ENCODE assay signal across 9 cellular contexts in the genomic region with DNA sequence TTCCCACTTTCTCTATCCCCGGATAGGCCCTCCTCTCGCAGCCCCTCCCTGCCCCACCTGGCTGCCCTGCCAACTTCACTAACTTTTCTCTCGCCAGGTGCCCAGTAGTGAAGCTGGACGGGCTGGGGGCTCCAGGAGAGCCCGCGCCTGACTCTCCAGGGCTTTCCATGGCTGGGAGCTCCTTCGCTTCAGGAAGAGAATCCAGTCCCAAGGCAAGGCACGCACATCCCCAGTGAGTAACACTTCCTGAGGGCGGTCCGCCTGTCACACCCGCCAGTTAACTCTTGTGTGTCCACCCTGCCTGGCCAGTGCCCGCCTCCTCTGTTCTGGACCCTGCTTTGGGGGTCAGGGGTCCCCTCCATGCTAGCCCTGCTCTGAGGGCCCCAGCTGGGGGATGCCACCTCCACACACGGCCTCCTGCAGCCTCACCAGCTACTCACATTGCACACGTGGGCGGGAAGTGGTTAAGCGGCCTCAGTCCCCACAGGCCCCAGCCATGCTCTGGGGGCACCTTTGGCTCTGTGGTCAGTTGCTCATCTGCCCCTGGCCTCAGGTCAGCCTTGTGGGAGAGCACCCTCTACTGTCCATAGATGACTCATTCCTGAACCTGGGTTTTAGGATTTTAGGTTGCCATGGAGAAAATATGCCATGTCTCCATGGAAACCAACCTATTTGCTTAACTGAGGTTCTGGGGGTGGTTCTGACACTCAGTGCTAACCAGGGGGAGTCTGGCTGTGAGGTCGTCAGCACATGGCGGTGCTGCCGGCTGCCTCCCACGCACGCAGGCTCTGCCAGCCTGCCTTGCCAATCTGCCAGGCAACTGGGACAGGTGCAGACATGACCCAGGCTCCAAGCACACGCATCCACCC. TPM values are rescaled to one million over a fixed set of nuclear protein-coding genes. Genes with fewer than 3 reads are reported as not detected.
DNase-seq lines count a peak whose midpoint lies in the region; FAIRE-seq and TF ChIP-seq lines count a peak whose summit lies in the region.
"Had no signal": no experiment of that assay in that cellular context is flagged by ENCODE, and none has a peak within 500 bp of the region (broad histone marks: within the 10 kb centered on the region; RNA-seq: fewer than 3 reads in every experiment).

A gene with protein sequence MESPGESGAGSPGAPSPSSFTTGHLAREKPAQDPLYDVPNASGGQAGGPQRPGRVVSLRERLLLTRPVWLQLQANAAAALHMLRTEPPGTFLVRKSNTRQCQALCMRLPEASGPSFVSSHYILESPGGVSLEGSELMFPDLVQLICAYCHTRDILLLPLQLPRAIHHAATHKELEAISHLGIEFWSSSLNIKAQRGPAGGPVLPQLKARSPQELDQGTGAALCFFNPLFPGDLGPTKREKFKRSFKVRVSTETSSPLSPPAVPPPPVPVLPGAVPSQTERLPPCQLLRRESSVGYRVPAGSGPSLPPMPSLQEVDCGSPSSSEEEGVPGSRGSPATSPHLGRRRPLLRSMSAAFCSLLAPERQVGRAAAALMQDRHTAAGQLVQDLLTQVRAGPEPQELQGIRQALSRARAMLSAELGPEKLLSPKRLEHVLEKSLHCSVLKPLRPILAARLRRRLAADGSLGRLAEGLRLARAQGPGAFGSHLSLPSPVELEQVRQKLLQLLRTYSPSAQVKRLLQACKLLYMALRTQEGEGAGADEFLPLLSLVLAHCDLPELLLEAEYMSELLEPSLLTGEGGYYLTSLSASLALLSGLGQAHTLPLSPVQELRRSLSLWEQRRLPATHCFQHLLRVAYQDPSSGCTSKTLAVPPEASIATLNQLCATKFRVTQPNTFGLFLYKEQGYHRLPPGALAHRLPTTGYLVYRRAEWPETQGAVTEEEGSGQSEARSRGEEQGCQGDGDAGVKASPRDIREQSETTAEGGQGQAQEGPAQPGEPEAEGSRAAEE (minus strand): TSS at position 201 of the 869 bp plus-strand sequence. CDS start 32 bp downstream, at position 169.

- H3K4me3 ChIP-seq in HAP-1: no peak within 1 kb of the TSS
- peak within 1 kb of the TSS; percentile 12 to 54 (median 48) for H3K4me3 ChIP-seq in endothelial cell of umbilical vein (replicated peaks in 1 of 3; ENCODE audit: insufficient read depth in 1 of 3, low read depth in 1 of 3, low read length in 3 of 3)
- peak within 1 kb of the TSS; percentile 68 to 85 for H3K4me3 ChIP-seq in mesenchymal stem cell (ENCODE audit: insufficient read depth in 1 of 2, low read depth in 1 of 2, low read length in 2 of 2)

- peak within 1 kb of the TSS; percentile 92 for H2BK15ac ChIP-seq in mesenchymal stem cell (ENCODE audit: low read depth, poor library complexity, severe bottlenecking)

- H4K8ac ChIP-seq in mesenchymal stem cell (ENCODE audit: low read length): peak within 1 kb of the TSS; percentile 92

- TF ChIP-seq POLR2A in endothelial cell of umbilical vein (IDR thresholded peaks at IDR 0.05; ENCODE audit: low read depth, low read length): peak; percentile 87

- no peaks in the 10 kb centered on the region for H4K20me1 ChIP-seq in endothelial cell of umbilical vein (replicated peaks; ENCODE audit: control insufficient read depth, extremely low read depth, insufficient read depth, low read length)

- POLR2A ChIA-PET in activated CD4-positive, alpha-beta T cell treated with anti-CD3 and anti-CD28 coated beads, Interleukin-2, amount 10 ng/mL, durations not matched to agents 7 days and 5 days (lab: Charles Lee): no interaction called here
- POLR2A ChIA-PET in endothelial cell of umbilical vein (lab: Charles Lee): interaction anchor here (1.4 to 1.6 kb wide), 3 partner anchors 8 to 47 kb away, joined by 3 to 6 read pairs (median 4); partner anchors contain the start of genes BRMS1 and YIF1A

- H3K4ac ChIP-seq in mesenchymal stem cell (ENCODE audit: low read depth in 1 of 2, low read length in 2 of 2): peak within 1 kb of the TSS; percentile 90 to 94

- intact Hi-C loops in endothelial cell of umbilical vein (cut with micrococcal nuclease): loop anchor here (1.0 to 2.0 kb wide), 3 partner anchors 8 to 24 kb away; partner anchors contain the start of gene BRMS1

- H3K14ac ChIP-seq in mesenchymal stem cell (ENCODE audit: low read length in 2 of 2): peak within 1 kb of the TSS in 1 of 2 experiments; percentile 95

- peak within 1 kb of the TSS; percentile 90 for H2BK5ac ChIP-seq in mesenchymal stem cell (ENCODE audit: low read depth, low read length, poor library complexity, severe bottlenecking)

- peaks cover 20% of the 10 kb centered on the region for H3K4me1 Mint-ChIP-seq in activated CD4-positive, alpha-beta T cell treated with anti-CD3 and anti-CD28 coated beads, Interleukin-2, amount 10 ng/mL, durations not matched to agents 7 days and 5 days

- H2AFZ ChIP-seq in endothelial cell of umbilical vein (ENCODE audit: low read depth, low read length) (peak within 1 kb of the TSS; percentile 0), mesenchymal stem cell (ENCODE audit: low read depth, low read length) (peak within 1 kb of the TSS; percentile 7)

- H3K4me1 ChIP-seq in HAP-1: no peaks in the 10 kb centered on the region
- H3K4me1 ChIP-seq in endothelial cell of umbilical vein (ENCODE audit: control insufficient read depth, extremely low read depth, insufficient read depth, low read length): peaks cover 18% of the 10 kb centered on the region
- peaks cover 66% of the 10 kb centered on the region for H3K4me1 ChIP-seq in mesenchymal stem cell (ENCODE audit: control insufficient read depth, insufficient read depth, low read depth, low read length)

- H3K4me3 Mint-ChIP-seq in activated CD4-positive, alpha-beta T cell treated with anti-CD3 and anti-CD28 coated beads, Interleukin-2, amount 10 ng/mL, durations not matched to agents 7 days and 5 days: peak within 1 kb of the TSS; percentile 27

- peak within 1 kb of the TSS; percentile 71 for H3K27ac Mint-ChIP-seq in activated CD4-positive, alpha-beta T cell treated with anti-CD3 and anti-CD28 coated beads, Interleukin-2, amount 10 ng/mL, durations not matched to agents 7 days and 5 days

- H2AK5ac ChIP-seq in mesenchymal stem cell (ENCODE audit: low read length, severe bottlenecking): peak within 1 kb of the TSS; percentile 46

- H4K91ac ChIP-seq in mesenchymal stem cell (ENCODE audit: low read length): peak within 1 kb of the TSS; percentile 99

- BruUV-seq in endothelial cell of umbilical vein (replicated peaks; lab: Mats Ljungman, UMichigan): no TSS peak

- H3K23ac ChIP-seq in mesenchymal stem cell (ENCODE audit: low read length in 2 of 2): peak within 1 kb of the TSS in 1 of 2 experiments; percentile 53

- peak within 1 kb of the TSS; percentile 53 for H3K4me2 ChIP-seq in endothelial cell of umbilical vein (ENCODE audit: insufficient read depth, low read length)
- peak within 1 kb of the TSS; percentile 68 for H3K4me2 ChIP-seq in mesenchymal stem cell (ENCODE audit: low read length, poor library complexity, severe bottlenecking)

- no peaks in the 10 kb centered on the region for H3K9me1 ChIP-seq in endothelial cell of umbilical vein (replicated peaks; ENCODE audit: control insufficient read depth, extremely low read depth, insufficient read depth, low read length)

- peak within 1 kb of the TSS; percentile 91 for H3K27ac ChIP-seq in endothelial cell of umbilical vein (ENCODE audit: insufficient read depth, low read depth, low read length)
- H3K27ac ChIP-seq in mesenchymal stem cell (ENCODE audit: low read length, poor library complexity, severe bottlenecking): peak within 1 kb of the TSS; percentile 97
- H3K27ac ChIP-seq: C4-2B had no signal

- WGBS in mesenchymal stem cell: 9% methylated on average over 22 of the region's 22 CpGs

- H3K27me3 ChIP-seq in HAP-1 (ENCODE audit: low read depth) (no peaks in the 10 kb centered on the region), endothelial cell of umbilical vein (ENCODE audit: control insufficient read depth in 2 of 2, insufficient read depth in 2 of 2, low read length in 2 of 2) (no peaks in the 10 kb centered on the region), mesenchymal stem cell (ENCODE audit: control insufficient read depth in 1 of 2, insufficient read depth in 1 of 2, low read length in 2 of 2) (no peaks in the 10 kb centered on the region)

- in situ Hi-C loops in HAP-1 (cut with MboI; ENCODE audit: low sequenced_read_pairs): no loop called here

- peak within 1 kb of the TSS; percentile 91 for H2BK120ac ChIP-seq in mesenchymal stem cell (ENCODE audit: low read depth, low read length)

- dilution Hi-C loops in endothelial cell of umbilical vein (cut with MboI; ENCODE audit: extremely low pct_ligation_motif_present, low sequenced_read_pairs): no loop called here

- H3K27me3 Mint-ChIP-seq in activated CD4-positive, alpha-beta T cell treated with anti-CD3 and anti-CD28 coated beads, Interleukin-2, amount 10 ng/mL, durations not matched to agents 7 days and 5 days: no peaks in the 10 kb centered on the region

- no peaks in the 10 kb centered on the region for H3K9me3 Mint-ChIP-seq in activated CD4-positive, alpha-beta T cell treated with anti-CD3 and anti-CD28 coated beads, Interleukin-2, amount 10 ng/mL, durations not matched to agents 7 days and 5 days

- peaks cover 38% of the 10 kb centered on the region for H3K79me1 ChIP-seq in mesenchymal stem cell (replicated peaks; ENCODE audit: low read length, poor library complexity, severe bottlenecking)

- DNase-seq in DMS79 treated with DMSO at 0.1 percent for 48 hours (lab: John Stamatoyannopoulos, UW) (peak; percentile 12), DMS79 (lab: John Stamatoyannopoulos, UW) (no peak), HAP-1 (ENCODE audit: low spot score in 2 of 2) (peak; percentile 7 to 37), NCI-H146 treated with DMSO at 0.1 percent for 48 hours (lab: John Stamatoyannopoulos, UW; ENCODE audit: unreplicated experiment) (peak; percentile 5), endothelial cell of umbilical vein (ENCODE audit: low read depth, low spot score) (peak; percentile 85), mesenchymal stem cell (peak; percentile 100)
- peak; percentile 49 for DNase-seq in activated CD4-positive, alpha-beta T cell treated with anti-CD3 and anti-CD28 coated beads, Interleukin-2, amount 10 ng/mL, durations not matched to agents 7 days and 5 days
- peak; percentile 48 to 68 for DNase-seq in stimulated activated CD8-positive, alpha-beta memory T cell treated with anti-CD3 and anti-CD28 coated beads, Interleukin-7, amount 100 ng/mL, for 4 hours (ENCODE audit: low read depth in 2 of 2)

- no peaks in the 10 kb centered on the region for H3K79me2 ChIP-seq in endothelial cell of umbilical vein (ENCODE audit: control insufficient read depth, insufficient read depth, low read length)

- H2BK12ac ChIP-seq in mesenchymal stem cell (ENCODE audit: low read length in 2 of 2): peak within 1 kb of the TSS; percentile 49 to 93

- H3K9me3 ChIP-seq in HAP-1 (no peaks in the 10 kb centered on the region), endothelial cell of umbilical vein (replicated peaks; ENCODE audit: control insufficient read depth, insufficient read depth, low read length) (no peaks in the 10 kb centered on the region), mesenchymal stem cell (ENCODE audit: control insufficient read depth, low read length) (no peaks in the 10 kb centered on the region)

- CTCF ChIA-PET in activated CD4-positive, alpha-beta T cell treated with anti-CD3 and anti-CD28 coated beads, Interleukin-2, amount 10 ng/mL, durations not matched to agents 7 days and 5 days (lab: Charles Lee): interaction anchor here (0.6 to 2.8 kb wide), 8 partner anchors 8 to 103 kb away, joined by 3 to 17 read pairs (median 4); partner anchors contain the start of genes BRMS1, MRPL11 and YIF1A
- CTCF ChIA-PET in endothelial cell of umbilical vein (lab: Charles Lee): interaction anchor here (0.6 to 8.7 kb wide), 7 partner anchors 9 to 54 kb away, joined by 3 to 225 read pairs (median 7); partner anchors contain the start of genes BRMS1 and CD248

- H3K36me3 Mint-ChIP-seq in activated CD4-positive, alpha-beta T cell treated with anti-CD3 and anti-CD28 coated beads, Interleukin-2, amount 10 ng/mL, durations not matched to agents 7 days and 5 days (ENCODE audit: low read depth): peaks cover 18% of the 10 kb centered on the region

- peak in 1 of 2 donors; percentile 3 for TF ChIP-seq CTCF in endothelial cell of umbilical vein (IDR thresholded peaks at IDR 0.05; ENCODE audit: extremely low read depth in 1 of 2, insufficient read depth in 1 of 2, low read depth in 1 of 2, low read length in 2 of 2)

- H3K18ac ChIP-seq in mesenchymal stem cell (ENCODE audit: low read depth in 1 of 2, low read length in 2 of 2): peak within 1 kb of the TSS; percentile 97 to 99

- peak; percentile 96 for FAIRE-seq in endothelial cell of umbilical vein (lab: Jason Lieb, UNC)

- peaks cover 10% of the 10 kb centered on the region for H3K36me3 ChIP-seq in HAP-1 (replicated peaks)
- H3K36me3 ChIP-seq in endothelial cell of umbilical vein (ENCODE audit: control insufficient read depth in 2 of 2, extremely low read depth in 1 of 2, insufficient read depth in 2 of 2, low read length in 2 of 2): peaks cover 0 to 17% of the 10 kb centered on the region in 2 experiments
- peaks cover 63 to 77% of the 10 kb centered on the region in 2 experiments for H3K36me3 ChIP-seq in mesenchymal stem cell (ENCODE audit: control insufficient read depth in 1 of 2, insufficient read depth in 2 of 2, low read depth in 1 of 2, low read length in 2 of 2)

- H3K9ac ChIP-seq in endothelial cell of umbilical vein (replicated peaks; ENCODE audit: extremely low read depth, insufficient read depth, low read length) (peak within 1 kb of the TSS; percentile 85), mesenchymal stem cell (ENCODE audit: low read length) (peak within 1 kb of the TSS; percentile 99)

RNA-seq across cellular contexts. Expression of the gene that starts here (rescaled TPM):
- total RNA-seq in activated CD4-positive, alpha-beta T cell treated with anti-CD3 and anti-CD28 coated beads, Interleukin-2, amount 10 ng/mL, durations not matched to agents 7 days and 5 days: 1 to 10 TPM; 1.1 to 1.6 TPM
- total RNA-seq in endothelial cell of umbilical vein: 9.1 and 10.2 TPM in 2 replicates
- 4.4 and 4.7 TPM in 2 replicates for polyA plus RNA-seq in endothelial cell of umbilical vein
- 2.3 and 3.1 TPM in 2 replicates for polyA plus RNA-seq in endothelial cell of umbilical vein (2011; cell fraction: cytosol; rRNA removed)
- polyA plus RNA-seq in endothelial cell of umbilical vein (2011; cell fraction: nucleus; rRNA removed): 10.3 and 10.8 TPM in 2 replicates
- 7.1 TPM in 2 replicates for polyA plus RNA-seq in endothelial cell of umbilical vein (2012)
- 1.1 and 1.9 TPM in 2 replicates for polyA minus RNA-seq in endothelial cell of umbilical vein
- 17.3 TPM for polyA minus RNA-seq in endothelial cell of umbilical vein (2011; cell fraction: cytosol; rRNA and poly(A)+ RNA removed)
- 3.7 and 6.7 TPM in 2 replicates for polyA minus RNA-seq in endothelial cell of umbilical vein (2011; cell fraction: nucleus; rRNA and poly(A)+ RNA removed)
- polyA plus RNA-seq in mesenchymal stem cell (2013, experiment 1 of 2): 29.1 TPM
- polyA plus RNA-seq in mesenchymal stem cell (2013, experiment 2 of 2): 26.9 TPM
